ENCODE assay signal across 16 cellular contexts in genomic region chr19:16444273-16444597, GRCh38. TPM values are rescaled to one million over a fixed set of nuclear protein-coding genes. Genes with fewer than 3 reads are reported as not detected.
DNase-seq lines count a peak whose midpoint lies in the region; ATAC-seq and TF ChIP-seq lines count a peak whose summit lies in the region.
"Had no signal": no experiment of that assay in that cellular context is flagged by ENCODE, and none has a peak within 500 bp of the region (broad histone marks: within the 10 kb centered on the region; RNA-seq: fewer than 3 reads in every experiment).

No MANE protein-coding gene starts in this region.

- intact Hi-C loops in activated CD8-positive, alpha-beta T cell treated with anti-CD3 and anti-CD28 coated beads for 36 hours (cut with micrococcal nuclease) = no loop called here

- H3K27ac Mint-ChIP-seq in H9 = peak overlapping the region in 2 of 3 experiments; percentile 53 to 87; a peak in 4 of 7 replicates
- H3K27ac Mint-ChIP-seq in activated CD8-positive, alpha-beta T cell treated with anti-CD3 and anti-CD28 coated beads for 36 hours = peak overlapping the region; percentile 49
- peak overlapping the region in 8 of 10 donors; percentile 10 to 77 (median 64) for H3K27ac Mint-ChIP-seq in naive thymus-derived CD8-positive, alpha-beta T cell

- H3K23me2 ChIP-seq in H9 (ENCODE audit: insufficient read length, low read depth, low read length, poor library complexity, severe bottlenecking) = no peaks in the 10 kb centered on the region

- peaks cover 6% of the 10 kb centered on the region for H4K20me1 ChIP-seq in H9 (ENCODE audit: control insufficient read depth, insufficient read depth, insufficient read length)

- no peak overlapping the region for H3K14ac ChIP-seq in H9 (ENCODE audit: insufficient read depth, low read length)

- TF ChIP-seq CTCF in H9 (conservative IDR thresholded peaks at IDR 0.05) = no peak
- no peak for TF ChIP-seq CTCF in activated CD8-positive, alpha-beta T cell treated with anti-CD3 and anti-CD28 coated beads for 36 hours (IDR thresholded peaks at IDR 0.05)

- H3K27me3 Mint-ChIP-seq in H9 (ENCODE audit: low read depth) = no peaks in the 10 kb centered on the region
- H3K27me3 Mint-ChIP-seq in activated CD8-positive, alpha-beta T cell treated with anti-CD3 and anti-CD28 coated beads for 36 hours = no peaks in the 10 kb centered on the region
- H3K27me3 Mint-ChIP-seq in naive thymus-derived CD8-positive, alpha-beta T cell = no peaks in the 10 kb centered on the region

- no peak overlapping the region for H3K4me2 ChIP-seq in H9 (ENCODE audit: insufficient read depth, insufficient read length, low read length)

- CTCF ChIA-PET in activated CD8-positive, alpha-beta T cell treated with anti-CD3 and anti-CD28 coated beads for 36 hours (lab: Charles Lee) = no interaction called here

- no peak overlapping the region for H3K4me3 Mint-ChIP-seq in H9
- H3K4me3 Mint-ChIP-seq in activated CD8-positive, alpha-beta T cell treated with anti-CD3 and anti-CD28 coated beads for 36 hours = no peak overlapping the region
- peak overlapping the region in 1 of 10 donors; percentile 81 for H3K4me3 Mint-ChIP-seq in naive thymus-derived CD8-positive, alpha-beta T cell

- H4K8ac ChIP-seq in H9 (replicated peaks; ENCODE audit: insufficient read length, low read depth, low read length) = no peak overlapping the region

- H4K5ac ChIP-seq in H9 (ENCODE audit: insufficient read length, low read depth, low read length) = no peak overlapping the region

- H2BK5ac ChIP-seq in H9 (ENCODE audit: insufficient read length, low read length) = no peak overlapping the region

- no peaks in the 10 kb centered on the region for H3K9me3 ChIP-seq in H9 (ENCODE audit: control insufficient read depth, low read depth, low read length)

- no peak overlapping the region for H3K18ac ChIP-seq in H9 (ENCODE audit: insufficient read length, low read depth, low read length)

- no peak overlapping the region for H2AFZ ChIP-seq in H9 (ENCODE audit: low read length)

- peaks cover 3% of the 10 kb centered on the region for H3K79me1 ChIP-seq in H9 (ENCODE audit: insufficient read depth, low read depth, low read length, poor library complexity, severe bottlenecking)

- POLR2A ChIA-PET in activated CD8-positive, alpha-beta T cell treated with anti-CD3 and anti-CD28 coated beads for 36 hours (lab: Charles Lee) = no interaction called here
- POLR2A ChIA-PET in naive thymus-derived CD8-positive, alpha-beta T cell (lab: Charles Lee) = no interaction called here

- H3K9ac ChIP-seq in H9 (ENCODE audit: extremely low read depth, insufficient read length, low read length) = no peak overlapping the region

- H4K91ac ChIP-seq in H9 (ENCODE audit: insufficient read length, low read depth, low read length) = no peak overlapping the region

- no peak overlapping the region for H2AK5ac ChIP-seq in H9 (ENCODE audit: insufficient read length, low read length)

- no peak for ATAC-seq in activated CD8-positive, alpha-beta T cell treated with anti-CD3 and anti-CD28 coated beads for 36 hours
- no peak for ATAC-seq in naive thymus-derived CD8-positive, alpha-beta T cell
- ATAC-seq: K562 had no signal

- peaks cover 2% of the 10 kb centered on the region; the same call in 1 of the 2 replicates for H3K4me1 ChIP-seq in H9 (ENCODE audit: insufficient read depth, low read length)

- H3K79me2 ChIP-seq in H9 (ENCODE audit: insufficient read depth, low read length) = peaks cover 4% of the 10 kb centered on the region; the same call in 1 of the 2 replicates

- H3K27me3 ChIP-seq in H9 (ENCODE audit: insufficient read depth, low read length) = no peaks in the 10 kb centered on the region

- no peak overlapping the region for H2BK12ac ChIP-seq in H9 (ENCODE audit: insufficient read length, low read depth, low read length)

- H3K4ac ChIP-seq in H9 (ENCODE audit: low read depth, low read length) = no peak overlapping the region

- no peak overlapping the region for H3T11ph ChIP-seq in H9 (ENCODE audit: low read length)

- H3K9me3 Mint-ChIP-seq in H9 = no peaks in the 10 kb centered on the region
- H3K9me3 Mint-ChIP-seq in activated CD8-positive, alpha-beta T cell treated with anti-CD3 and anti-CD28 coated beads for 36 hours = no peaks in the 10 kb centered on the region
- H3K9me3 Mint-ChIP-seq in naive thymus-derived CD8-positive, alpha-beta T cell = peaks cover 0 to 3% (median 0%) of the 10 kb centered on the region in 9 donors

- H3K36me3 Mint-ChIP-seq in H9 (ENCODE audit: insufficient read depth in 1 of 3, low read depth in 3 of 3) = peaks cover 3 to 15% (median 13%) of the 10 kb centered on the region in 3 experiments; a peak in 5 of 7 replicates
- H3K36me3 Mint-ChIP-seq in activated CD8-positive, alpha-beta T cell treated with anti-CD3 and anti-CD28 coated beads for 36 hours (ENCODE audit: low read depth) = peaks cover 12% of the 10 kb centered on the region
- H3K36me3 Mint-ChIP-seq in naive thymus-derived CD8-positive, alpha-beta T cell = peaks cover 4 to 45% (median 4%) of the 10 kb centered on the region in 3 donors

- H3K27ac ChIP-seq in H9 (ENCODE audit: insufficient read length, low read depth, low read length) = no peak overlapping the region

- H2BK15ac ChIP-seq in H9 (ENCODE audit: low read depth, low read length) = no peak overlapping the region

- peaks cover 42 to 48% of the 10 kb centered on the region in 2 experiments for H3K4me1 Mint-ChIP-seq in H9
- H3K4me1 Mint-ChIP-seq in activated CD8-positive, alpha-beta T cell treated with anti-CD3 and anti-CD28 coated beads for 36 hours (ENCODE audit: low read depth) = peaks cover 49% of the 10 kb centered on the region
- H3K4me1 Mint-ChIP-seq in naive thymus-derived CD8-positive, alpha-beta T cell = peaks cover 27 to 83% (median 53%) of the 10 kb centered on the region in 4 donors

- no peak overlapping the region for H3K23ac ChIP-seq in H9 (ENCODE audit: insufficient read length, low read depth, low read length)

- H2BK20ac ChIP-seq in H9 (ENCODE audit: low read depth, low read length, poor library complexity, severe bottlenecking) = no peak overlapping the region

- no CpG with 5 or more reads among the region's 2 CpGs for WGBS in H9 (ENCODE audit: extremely low coverage, insufficient read length, low lambda C conversion rate)

- H2BK120ac ChIP-seq in H9 (ENCODE audit: low read depth, low read length, poor library complexity, severe bottlenecking) = no peak overlapping the region

- H3K56ac ChIP-seq in H9 (ENCODE audit: insufficient read length, low read depth, low read length) = no peak overlapping the region

- DNase-seq in CD1c-positive myeloid dendritic cell (ENCODE audit: extremely low spot score) (peak; percentile 5), H9 (no peak), ureter (ENCODE audit: low spot score) (no peak), EL (no peak), GM19240 (ENCODE audit: insufficient read length, low spot score) (no peak), foreskin melanocyte (no peak)
- DNase-seq in activated CD8-positive, alpha-beta T cell treated with anti-CD3 and anti-CD28 coated beads for 36 hours = no peak
- no peak for DNase-seq in naive thymus-derived CD8-positive, alpha-beta T cell
- DNase-seq: activated CD4-positive, alpha-beta T cell treated with anti-CD3 and anti-CD28 coated beads, Interleukin-2, amount 50 U/mL, for 1 hour; DND-41; effector CD4-positive, alpha-beta T cell; NCI-H1105; NCI-H446 had no signal

RNA-seq across cellular contexts. Expression of gene EPS15L1, which starts 27.5 kb away (rescaled TPM):
- total RNA-seq in H9 (2021) (31.8 and 33.3 TPM in 2 replicates), ureter (51.9 TPM)
- 10 to 100 TPM; 27.4 to 28.3 TPM for total RNA-seq in activated CD8-positive, alpha-beta T cell treated with anti-CD3 and anti-CD28 coated beads for 36 hours
- 10 to 100 TPM; 47.0 to 47.9 TPM for total RNA-seq in naive thymus-derived CD8-positive, alpha-beta T cell
- polyA plus RNA-seq in naive thymus-derived CD8-positive, alpha-beta T cell = 1 to 10 TPM; 6.8 to 9.6 (median 8.5) TPM

RNA-seq across cellular contexts. Expression of gene CALR3, which starts 51.7 kb away (rescaled TPM):
- total RNA-seq in H9 (2021) = 0.44 and 0.53 TPM in 2 replicates
- total RNA-seq in activated CD8-positive, alpha-beta T cell treated with anti-CD3 and anti-CD28 coated beads for 36 hours = not detected
- total RNA-seq in naive thymus-derived CD8-positive, alpha-beta T cell = not detected
- not detected for polyA plus RNA-seq in naive thymus-derived CD8-positive, alpha-beta T cell
- total RNA-seq in ureter = not detected
- total RNA-seq: activated T-helper 2 cell treated with anti-CD3 and anti-CD28 coated beads, Interferon-gamma antibody, Interleukin-2, Interleukin-4, amounts not matched to agents 10 μg/mL and 5 μg/mL and 100 μg/mL, durations not matched to agents 14 hours and 24 hours and 36 hours; omental fat pad had no signal

RNA-seq across cellular contexts. Expression of gene C19orf44, which starts 52.0 kb away (rescaled TPM):
- total RNA-seq in H9 (2021) (5.7 and 6.4 TPM in 2 replicates), ureter (5.2 TPM)
- total RNA-seq in activated CD8-positive, alpha-beta T cell treated with anti-CD3 and anti-CD28 coated beads for 36 hours = 1 to 10 TPM; 1.9 to 2.3 TPM
- 1 to 10 TPM; 4.1 to 4.4 TPM for total RNA-seq in naive thymus-derived CD8-positive, alpha-beta T cell
- polyA plus RNA-seq in naive thymus-derived CD8-positive, alpha-beta T cell = 1 to 10 TPM in 1 of 3 donors, under 1 TPM in 1, not detected in 1; 0.23 to 2.0 TPM
